8 cellular contexts compared by ENCODE assay signal in genomic region chr2:152611458-152612231, GRCh38.
DNase-seq lines count a peak whose midpoint lies in the region; ATAC-seq and TF ChIP-seq lines count a peak whose summit lies in the region.

No MANE protein-coding gene starts in this region.

- TF ChIP-seq CTCF in nephron (IDR thresholded peaks at IDR 0.05; ENCODE audit: unreplicated experiment in 3 of 3): no peak

- H3K4me3 Mint-ChIP-seq in dendritic cell treated with granulocyte-macrophage colony-stimulating factor and Interleukin-4, amounts not matched to agents 40 ng/mL and 50 ng/mL, for 4 days: peak overlapping the region; percentile 74
- no peak overlapping the region for H3K4me3 Mint-ChIP-seq in nephron

- no peaks in the 10 kb centered on the region for H3K27me3 Mint-ChIP-seq in dendritic cell treated with granulocyte-macrophage colony-stimulating factor and Interleukin-4, amounts not matched to agents 40 ng/mL and 50 ng/mL, for 4 days
- H3K27me3 Mint-ChIP-seq in nephron (ENCODE audit: low read depth): no peaks in the 10 kb centered on the region

- ATAC-seq in GM18511 (IDR thresholded peaks at IDR 0.05; ENCODE audit: unreplicated experiment) (peak; percentile 89), HG02623 (IDR thresholded peaks at IDR 0.05; ENCODE audit: unreplicated experiment) (peak; percentile 79), HG02840 (IDR thresholded peaks at IDR 0.05; ENCODE audit: low FRiP score, unreplicated experiment) (no peak)

- peak overlapping the region; percentile 91 for H3K27ac Mint-ChIP-seq in dendritic cell treated with granulocyte-macrophage colony-stimulating factor and Interleukin-4, amounts not matched to agents 40 ng/mL and 50 ng/mL, for 4 days
- H3K27ac Mint-ChIP-seq in nephron: peak overlapping the region in 2 of 3 experiments; percentile 17 to 50

- DNase-seq in NCI-H226 (peak; percentile 32), NCI-H1048 (lab: John Stamatoyannopoulos, UW) (no peak), NCI-H2227 (lab: John Stamatoyannopoulos, UW; ENCODE audit: unreplicated experiment) (no peak)

- intact Hi-C loops in dendritic cell treated with granulocyte-macrophage colony-stimulating factor and Interleukin-4, amounts not matched to agents 40 ng/mL and 50 ng/mL, for 4 days (cut with micrococcal nuclease): loop anchor here (1.0 to 10.0 kb wide), 4 partner anchors 17 to 277 kb away; partner anchors contain the start of gene FMNL2

- H3K36me3 Mint-ChIP-seq in dendritic cell treated with granulocyte-macrophage colony-stimulating factor and Interleukin-4, amounts not matched to agents 40 ng/mL and 50 ng/mL, for 4 days (ENCODE audit: low read depth): peaks cover 12% of the 10 kb centered on the region
- H3K36me3 Mint-ChIP-seq in nephron (ENCODE audit: low read depth): peaks cover 68% of the 10 kb centered on the region

- H3K4me1 Mint-ChIP-seq in dendritic cell treated with granulocyte-macrophage colony-stimulating factor and Interleukin-4, amounts not matched to agents 40 ng/mL and 50 ng/mL, for 4 days (ENCODE audit: low read depth): peaks cover 50% of the 10 kb centered on the region
- peaks cover 19% of the 10 kb centered on the region for H3K4me1 Mint-ChIP-seq in nephron

- H3K9me3 Mint-ChIP-seq in dendritic cell treated with granulocyte-macrophage colony-stimulating factor and Interleukin-4, amounts not matched to agents 40 ng/mL and 50 ng/mL, for 4 days: no peaks in the 10 kb centered on the region
- no peaks in the 10 kb centered on the region for H3K9me3 Mint-ChIP-seq in nephron
